ENCODE assay signal across 21 cellular contexts in the genomic region with DNA sequence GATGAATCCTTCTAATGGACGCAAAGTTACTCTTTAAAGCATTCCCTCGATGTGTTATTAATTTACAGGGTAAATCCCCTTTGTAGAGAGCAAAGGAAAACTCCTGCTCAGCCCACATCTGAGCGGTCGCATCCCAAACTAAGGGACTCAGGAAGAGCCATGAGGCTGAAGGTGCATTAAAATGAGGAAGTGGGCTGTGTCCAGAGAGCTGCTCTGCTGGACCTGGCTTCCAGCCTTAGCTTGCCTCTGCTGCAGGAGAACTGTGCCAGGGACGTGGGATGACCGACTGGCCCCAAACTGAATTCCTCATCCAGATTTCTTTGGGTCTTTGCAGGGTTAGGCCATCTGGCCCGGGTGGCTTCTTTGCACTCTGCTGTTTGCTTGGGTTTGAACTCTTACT.
A peak's percentile ranks its signal among the peaks of the same experiment; 100 is the strongest.
DNase-seq lines count a peak whose midpoint lies in the region; ATAC-seq, FAIRE-seq and TF ChIP-seq lines count a peak whose summit lies in the region.
"Had no signal": no experiment of that assay in that cellular context is flagged by ENCODE, and none has a peak within 500 bp of the region (broad histone marks: within the 10 kb centered on the region; RNA-seq: fewer than 3 reads in every experiment).

No MANE protein-coding gene starts in this region.

- no peaks in the 10 kb centered on the region for H3K9me2 ChIP-seq in OCI-LY1 (ENCODE audit: low read depth, low read length)

- H4K20me1 ChIP-seq in OCI-LY1 (ENCODE audit: insufficient read depth, low read length) (no peaks in the 10 kb centered on the region), GM12878 (ENCODE audit: control insufficient read depth, insufficient read depth) (no peaks in the 10 kb centered on the region)

- in situ Hi-C loops in GM12878 (cut with MboI): no loop called here

- BruUV-seq in Calu3 (replicated peaks; lab: Mats Ljungman, UMichigan) (no TSS peak), GM12878 (replicated peaks; lab: Mats Ljungman, UMichigan) (no TSS peak)

- RAD21 ChIA-PET in GM12878 (lab: Charles Lee; ENCODE audit: unreplicated experiment): no interaction called here

- no peaks in the 10 kb centered on the region for H3K27me3 Mint-ChIP-seq in Calu3 (ENCODE audit: unreplicated experiment)
- H3K27me3 Mint-ChIP-seq in nephron (ENCODE audit: low read depth): no peaks in the 10 kb centered on the region
- H3K27me3 Mint-ChIP-seq: CD4-positive, alpha-beta T cell; IgD-negative memory B cell had no signal

- H3K36me3 Mint-ChIP-seq in Calu3 (ENCODE audit: insufficient read depth, unreplicated experiment): peaks cover 73% of the 10 kb centered on the region
- peaks cover 35% of the 10 kb centered on the region for H3K36me3 Mint-ChIP-seq in nephron (ENCODE audit: low read depth)

- no peak overlapping the region for H3K9ac ChIP-seq in OCI-LY1 (ENCODE audit: low read length)
- H3K9ac ChIP-seq in GM12878 (ENCODE audit: control insufficient read depth, insufficient read depth, low read length): no peak overlapping the region

- peak overlapping the region; percentile 13 for H3K27ac ChIP-seq in OCI-LY1 (ENCODE audit: low read depth, low read length, poor library complexity, severe bottlenecking)
- no peak overlapping the region for H3K27ac ChIP-seq in GM12878 (ENCODE audit: control insufficient read depth, insufficient read depth)
- H3K27ac ChIP-seq: 22Rv1, A549, C4-2B, HL-60 had no signal

- no peak for TF ChIP-seq EP300 in GM12878 (IDR thresholded peaks at IDR 0.05; ENCODE audit: borderline replicate concordance in 1 of 2, control insufficient read depth in 1 of 2, low read depth in 2 of 2, low read length in 2 of 2)

- peak overlapping the region; percentile 40; the same call in 1 of the 2 replicates for H3K4me2 ChIP-seq in OCI-LY1 (ENCODE audit: low read length)
- H3K4me2 ChIP-seq in GM12878 (ENCODE audit: control insufficient read depth, insufficient read depth): no peak overlapping the region
- H3K4me2 ChIP-seq: A549 had no signal

- no peak for TF ChIP-seq RAD21 in GM12878 (IDR thresholded peaks at IDR 0.05; ENCODE audit: insufficient read depth, low read depth, low read length)

- ATAC-seq in GM12878 (no peak), GM18861 (IDR thresholded peaks at IDR 0.05; ENCODE audit: unreplicated experiment) (no peak), HG02588 (IDR thresholded peaks at IDR 0.05; ENCODE audit: unreplicated experiment) (no peak)
- ATAC-seq: HepG2 had no signal

- FAIRE-seq in GM12878 (lab: Jason Lieb, UNC): no peak
- FAIRE-seq: A549, H1, HepG2 had no signal

- no peaks in the 10 kb centered on the region for H3K9me3 Mint-ChIP-seq in Calu3 (ENCODE audit: low read depth, unreplicated experiment)
- no peaks in the 10 kb centered on the region for H3K9me3 Mint-ChIP-seq in nephron
- H3K9me3 Mint-ChIP-seq: CD4-positive, alpha-beta T cell; H9; IgD-negative memory B cell had no signal

- H3K4me1 ChIP-seq in OCI-LY1 (ENCODE audit: insufficient read depth, low read length, severe bottlenecking): peaks cover 36% of the 10 kb centered on the region
- H3K4me1 ChIP-seq in GM12878 (ENCODE audit: control insufficient read depth, insufficient read depth, low read length): no peaks in the 10 kb centered on the region
- H3K4me1 ChIP-seq: A549, Caco-2 had no signal

- H2AFZ ChIP-seq in OCI-LY1 (ENCODE audit: low read length) (no peak overlapping the region), GM12878 (ENCODE audit: control insufficient read depth, low read depth, low read length) (no peak overlapping the region)

- CTCF ChIA-PET in Calu3 (lab: Charles Lee): no interaction called here
- CTCF ChIA-PET in GM12878 (lab: Yijun Ruan, JAX): interaction anchor here (1.2 kb wide), 1 partner anchor 24 kb away, joined by 3 read pairs; no protein-coding TSS in a partner anchor

- WGBS in GM12878 (ENCODE audit: insufficient coverage, insufficient replicate concordance, low lambda C conversion rate, missing lambda C conversion rate): over 99% methylated on average over 7 of the region's 7 CpGs

- H3F3A ChIP-seq in OCI-LY1 (ENCODE audit: insufficient read depth, low read length): no peaks in the 10 kb centered on the region

- H3K36me3 ChIP-seq in OCI-LY1 (ENCODE audit: insufficient read depth, low read length) (peaks cover 7% of the 10 kb centered on the region), GM12878 (ENCODE audit: control insufficient read depth in 2 of 2, insufficient read depth in 2 of 2, low read length in 1 of 2) (no peaks in the 10 kb centered on the region)

- H3K9me3 ChIP-seq in OCI-LY1 (ENCODE audit: low read length) (no peaks in the 10 kb centered on the region), GM12878 (replicated peaks; ENCODE audit: control insufficient read depth, insufficient read depth, low read length) (no peaks in the 10 kb centered on the region)
- H3K9me3 ChIP-seq: A549, Caco-2 had no signal

- no peaks in the 10 kb centered on the region for H3K79me2 ChIP-seq in OCI-LY1 (ENCODE audit: insufficient read depth, low read length)
- no peaks in the 10 kb centered on the region for H3K79me2 ChIP-seq in GM12878 (ENCODE audit: control insufficient read depth, insufficient read depth, low read length)

- no peak overlapping the region for H3K4me3 ChIP-seq in OCI-LY1 (ENCODE audit: low read depth, low read length, poor library complexity, severe bottlenecking)
- no peak overlapping the region for H3K4me3 ChIP-seq in GM12878
- H3K4me3 ChIP-seq: A549 had no signal

- H3K27me3 ChIP-seq in OCI-LY1 (ENCODE audit: insufficient read depth, low read length) (no peaks in the 10 kb centered on the region), GM12878 (replicated peaks in 1 of 2; ENCODE audit: control insufficient read depth in 2 of 2, insufficient read depth in 2 of 2, low read length in 1 of 2) (no peaks in the 10 kb centered on the region)

- H3K27ac Mint-ChIP-seq in Calu3 (ENCODE audit: unreplicated experiment) (peak overlapping the region; percentile 21), nephron (peak overlapping the region in 2 of 3 experiments; percentile 27 to 61)
- H3K27ac Mint-ChIP-seq: CD4-positive, alpha-beta T cell had no signal

- intact Hi-C loops in Calu3 (cut with micrococcal nuclease; ENCODE audit: unreplicated experiment): no loop called here
- intact Hi-C loops in GM12878 (cut with micrococcal nuclease; ENCODE audit: unreplicated experiment): no loop called here

- POLR2A ChIA-PET in GM12878 (lab: Charles Lee): no interaction called here

- TF ChIP-seq POLR2A in GM12878 (IDR thresholded peaks at IDR 0.05; ENCODE audit: low read depth, low read length): no peak

- SMC1A ChIA-PET in GM12878 (lab: Charles Lee; ENCODE audit: uncharacterized antibody, unreplicated experiment): no interaction called here

- TF ChIP-seq CTCF in Calu3 (IDR thresholded peaks at IDR 0.05; ENCODE audit: unreplicated experiment) (no peak), OCI-LY1 (IDR thresholded peaks at IDR 0.05; ENCODE audit: low read length) (no peak), GM12878 (IDR thresholded peaks at IDR 0.05 in 2 of 3, conservative IDR thresholded peaks at IDR 0.05 in 1 of 3; ENCODE audit: control insufficient read depth in 2 of 3, extremely low read depth in 1 of 3, insufficient read depth in 1 of 3, low read depth in 3 of 3, low read length in 3 of 3) (no peak), nephron (IDR thresholded peaks at IDR 0.05; ENCODE audit: unreplicated experiment in 3 of 3) (no peak)

- H3K4me1 Mint-ChIP-seq in Calu3 (ENCODE audit: low read depth, unreplicated experiment) (no peaks in the 10 kb centered on the region), nephron (peaks cover 12% of the 10 kb centered on the region)

- DNase-seq in Calu3 (no peak), GM12878 (ENCODE audit: low read depth, low spot score) (no peak), NCI-H2081 treated with DMSO at 0.1 percent for 48 hours (lab: John Stamatoyannopoulos, UW) (no peak)
- DNase-seq: AML-193; Caco-2; CD4-positive, alpha-beta T cell; DMS153; DMS79; H9; KG1 had no signal

- H3K4me3 Mint-ChIP-seq in Calu3 (ENCODE audit: low read depth, unreplicated experiment): no peak overlapping the region
- H3K4me3 Mint-ChIP-seq in nephron: no peak overlapping the region
- H3K4me3 Mint-ChIP-seq: CD4-positive, alpha-beta T cell; H9 had no signal

TF ChIP-seq in GM12878, 131 proteins besides CTCF, POLR2A, EP300 and RAD21:
- TF ChIP-seq SPI1 (IDR thresholded peaks at IDR 0.05; ENCODE audit: borderline replicate concordance, insufficient read depth, low read depth, low read length): peak; percentile 43; the same call in 1 of the 2 replicates
- TF ChIP-seq, protein P1, sequence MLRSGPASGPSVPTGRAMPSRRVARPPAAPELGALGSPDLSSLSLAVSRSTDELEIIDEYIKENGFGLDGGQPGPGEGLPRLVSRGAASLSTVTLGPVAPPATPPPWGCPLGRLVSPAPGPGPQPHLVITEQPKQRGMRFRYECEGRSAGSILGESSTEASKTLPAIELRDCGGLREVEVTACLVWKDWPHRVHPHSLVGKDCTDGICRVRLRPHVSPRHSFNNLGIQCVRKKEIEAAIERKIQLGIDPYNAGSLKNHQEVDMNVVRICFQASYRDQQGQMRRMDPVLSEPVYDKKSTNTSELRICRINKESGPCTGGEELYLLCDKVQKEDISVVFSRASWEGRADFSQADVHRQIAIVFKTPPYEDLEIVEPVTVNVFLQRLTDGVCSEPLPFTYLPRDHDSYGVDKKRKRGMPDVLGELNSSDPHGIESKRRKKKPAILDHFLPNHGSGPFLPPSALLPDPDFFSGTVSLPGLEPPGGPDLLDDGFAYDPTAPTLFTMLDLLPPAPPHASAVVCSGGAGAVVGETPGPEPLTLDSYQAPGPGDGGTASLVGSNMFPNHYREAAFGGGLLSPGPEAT (IDR thresholded peaks at IDR 0.05; ENCODE audit: low read depth): no peak
